9 cellular contexts compared by ENCODE assay signal in the genomic region with DNA sequence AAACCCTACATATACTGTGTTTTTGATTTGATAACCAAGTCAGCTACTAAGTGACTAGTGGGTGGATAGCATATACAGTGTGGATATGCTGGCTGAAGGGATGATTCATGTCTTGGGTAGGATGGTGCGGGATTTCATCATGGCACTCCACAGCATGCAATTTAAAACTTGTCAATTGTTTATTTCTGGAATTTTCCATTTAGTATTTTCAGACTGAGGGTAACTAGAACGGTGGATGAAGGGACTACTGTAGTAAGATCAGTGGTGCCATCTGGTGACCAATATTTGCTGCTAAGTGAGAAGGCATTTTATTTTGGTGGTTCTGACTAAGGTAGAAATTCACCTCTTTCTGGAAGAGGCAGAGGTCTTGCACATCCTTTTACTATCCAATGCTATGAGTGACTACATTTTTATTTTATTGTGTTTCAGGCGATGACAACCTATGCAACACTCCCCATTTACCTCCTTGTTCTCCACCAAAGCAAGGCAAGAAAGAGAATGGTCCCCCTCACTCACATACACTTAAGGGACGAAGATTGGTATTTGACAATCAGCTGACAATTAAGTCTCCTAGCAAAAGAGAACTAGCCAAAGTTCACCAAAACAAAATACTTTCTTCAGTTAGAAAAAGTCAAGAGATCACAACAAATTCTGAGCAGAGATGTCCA. TPM values are rescaled to one million over a fixed set of nuclear protein-coding genes. Genes with fewer than 3 reads are reported as not detected.
A peak's percentile ranks its signal among the peaks of the same experiment; 100 is the strongest.
DNase-seq lines count a peak whose midpoint lies in the region; ATAC-seq and TF ChIP-seq lines count a peak whose summit lies in the region.
"Had no signal": no experiment of that assay in that cellular context is flagged by ENCODE, and none has a peak within 500 bp of the region (broad histone marks: within the 10 kb centered on the region; RNA-seq: fewer than 3 reads in every experiment).

No MANE protein-coding gene starts in this region.

- DNase-seq in AG04449 (ENCODE audit: low read depth, low spot score) (peak; percentile 89), G401 (ENCODE audit: low spot score) (peak; percentile 70), NCI-H2227 (lab: John Stamatoyannopoulos, UW; ENCODE audit: unreplicated experiment) (peak; percentile 67), hepatic stellate cell (ENCODE audit: low spot score) (peak; percentile 69), stomach (peak; percentile 46), sciatic nerve (ENCODE audit: low spot score) (no peak)
- DNase-seq in activated T-helper 2 cell treated with anti-CD3 and anti-CD28 coated beads, Interferon-gamma antibody, Interleukin-2, Interleukin-4, amounts not matched to agents 10 μg/mL and 5 μg/mL and 100 μg/mL, durations not matched to agents 14 hours and 24 hours and 36 hours (ENCODE audit: low spot score), result no peak

- TF ChIP-seq CTCF in AG04449 (IDR thresholded peaks at IDR 0.05; ENCODE audit: insufficient read depth, low read length, missing control alignments) (peak; percentile 53), stomach (IDR thresholded peaks at IDR 0.05) (peak in 5 of 7 experiments; percentile 44 to 76 (median 57))

- in situ Hi-C loops in G401 (cut with HindIII; ENCODE audit: low sequenced_read_pairs), result no loop called here

- H3K4me1 Mint-ChIP-seq in activated T-helper 2 cell treated with anti-CD3 and anti-CD28 coated beads, Interferon-gamma antibody, Interleukin-2, Interleukin-4, amounts not matched to agents 10 μg/mL and 5 μg/mL and 100 μg/mL, durations not matched to agents 14 hours and 24 hours and 36 hours (ENCODE audit: low read depth), result peaks cover 46% of the 10 kb centered on the region

- H3K27ac ChIP-seq in stomach, result peak overlapping the region in 1 of 5 donors; percentile 3

- no peaks in the 10 kb centered on the region for H3K9me3 ChIP-seq in stomach

- ATAC-seq in sciatic nerve (no peak), GM18909 (IDR thresholded peaks at IDR 0.05; ENCODE audit: poor library complexity, unreplicated experiment) (no peak)

- H3K4me3 ChIP-seq in AG04449 (ENCODE audit: low read depth, low read length) (no peak overlapping the region), stomach (no peak overlapping the region)

- intact Hi-C loops in activated T-helper 2 cell treated with anti-CD3 and anti-CD28 coated beads, Interferon-gamma antibody, Interleukin-2, Interleukin-4, amounts not matched to agents 10 μg/mL and 5 μg/mL and 100 μg/mL, durations not matched to agents 14 hours and 24 hours and 36 hours (cut with micrococcal nuclease), result loop anchor here (1.0 kb wide), 1 partner anchor 88 kb away; no protein-coding TSS in a partner anchor
- intact Hi-C loops in stomach (cut with DNase I; ENCODE audit: low total_unique reads) (loop anchor here (5.0 to 10.0 kb wide), 2 partner anchors 88 to 124 kb away; partner anchors contain the start of gene TOP2A), sciatic nerve (cut with DNase I) (no loop called here)

- TF ChIP-seq POLR2A in stomach (IDR thresholded peaks at IDR 0.05), result no peak

- CTCF ChIA-PET in AG04449 (lab: Yijun Ruan, JAX), result interaction anchor here (0.5 to 13.8 kb wide), 29 partner anchors 9 to 277 kb away, joined by 3 to 290 read pairs (median 5); partner anchors contain the start of genes CSF3, RARA, TOP2A and WIPF2

- no peak for TF ChIP-seq EP300 in stomach (IDR thresholded peaks at IDR 0.05)

- no peaks in the 10 kb centered on the region for H3K27me3 Mint-ChIP-seq in activated T-helper 2 cell treated with anti-CD3 and anti-CD28 coated beads, Interferon-gamma antibody, Interleukin-2, Interleukin-4, amounts not matched to agents 10 μg/mL and 5 μg/mL and 100 μg/mL, durations not matched to agents 14 hours and 24 hours and 36 hours (ENCODE audit: low read depth)
- H3K27me3 Mint-ChIP-seq: memory B cell had no signal

- H3K4me1 ChIP-seq in stomach, result peaks cover 10 to 32% (median 18%) of the 10 kb centered on the region in 4 donors

- peak overlapping the region; percentile 67 for H3K27ac Mint-ChIP-seq in activated T-helper 2 cell treated with anti-CD3 and anti-CD28 coated beads, Interferon-gamma antibody, Interleukin-2, Interleukin-4, amounts not matched to agents 10 μg/mL and 5 μg/mL and 100 μg/mL, durations not matched to agents 14 hours and 24 hours and 36 hours
- H3K27ac Mint-ChIP-seq: memory B cell had no signal

- no peaks in the 10 kb centered on the region for H3K27me3 ChIP-seq in stomach

- peaks cover 64% of the 10 kb centered on the region for H3K36me3 Mint-ChIP-seq in activated T-helper 2 cell treated with anti-CD3 and anti-CD28 coated beads, Interferon-gamma antibody, Interleukin-2, Interleukin-4, amounts not matched to agents 10 μg/mL and 5 μg/mL and 100 μg/mL, durations not matched to agents 14 hours and 24 hours and 36 hours (ENCODE audit: low read depth)
- H3K36me3 Mint-ChIP-seq: memory B cell had no signal

- 55 to 63% (median 57%) methylated on average over 4 of the region's 4 CpGs for WGBS in stomach, 5 donors

- H3K9me3 Mint-ChIP-seq in activated T-helper 2 cell treated with anti-CD3 and anti-CD28 coated beads, Interferon-gamma antibody, Interleukin-2, Interleukin-4, amounts not matched to agents 10 μg/mL and 5 μg/mL and 100 μg/mL, durations not matched to agents 14 hours and 24 hours and 36 hours, result no peaks in the 10 kb centered on the region
- H3K9me3 Mint-ChIP-seq: memory B cell had no signal

- POLR2A ChIA-PET in AG04449 (lab: Yijun Ruan, JAX), result no interaction called here

- H3K4me3 Mint-ChIP-seq in activated T-helper 2 cell treated with anti-CD3 and anti-CD28 coated beads, Interferon-gamma antibody, Interleukin-2, Interleukin-4, amounts not matched to agents 10 μg/mL and 5 μg/mL and 100 μg/mL, durations not matched to agents 14 hours and 24 hours and 36 hours (ENCODE audit: low read depth), result peak overlapping the region; percentile 1
- H3K4me3 Mint-ChIP-seq: memory B cell had no signal

- no peaks in the 10 kb centered on the region for H3K36me3 ChIP-seq in stomach

RNA-seq across cellular contexts. Expression of gene CDC6, which starts 3.1 kb away (rescaled TPM):
- 34.1 and 53.5 TPM in 2 replicates for total RNA-seq in G401 (2014; rRNA removed; shearing (Covaris generic))
- total RNA-seq in activated T-helper 2 cell treated with anti-CD3 and anti-CD28 coated beads, Interferon-gamma antibody, Interleukin-2, Interleukin-4, amounts not matched to agents 10 μg/mL and 5 μg/mL and 100 μg/mL, durations not matched to agents 14 hours and 24 hours and 36 hours, result 126 and 133 TPM in 2 replicates
- total RNA-seq in stomach (1 to 10 TPM in 4 of 5 donors, not detected in 1; 1.4 to 9.8 (median 4.5) TPM), sciatic nerve (1.0 TPM)
- polyA plus RNA-seq in stomach, result 1 to 10 TPM; 1.1 to 4.0 (median 3.1) TPM

RNA-seq across cellular contexts. Expression of gene RARA, which starts 18.2 kb away (rescaled TPM):
- 9.5 and 11.8 TPM in 2 replicates for total RNA-seq in G401 (2014; rRNA removed; shearing (Covaris generic))
- 30.4 and 35.1 TPM in 2 replicates for total RNA-seq in activated T-helper 2 cell treated with anti-CD3 and anti-CD28 coated beads, Interferon-gamma antibody, Interleukin-2, Interleukin-4, amounts not matched to agents 10 μg/mL and 5 μg/mL and 100 μg/mL, durations not matched to agents 14 hours and 24 hours and 36 hours
- total RNA-seq in stomach (10 to 100 TPM; 14.3 to 40.8 (median 24.6) TPM), sciatic nerve (74.4 TPM)
- 10 to 100 TPM; 11.2 to 20.0 (median 17.1) TPM for polyA plus RNA-seq in stomach

Comparison
In these comparisons a context has a peak if more than half of its experiments do, and no peak if none do; other contexts are left out.
1. DNase-seq: peak in AG04449 (single experiment), G401 (single experiment), NCI-H2227 (single experiment), hepatic stellate cell (single experiment) and stomach (single experiment); none in activated T-helper 2 cell treated with anti-CD3 and anti-CD28 coated beads, Interferon-gamma antibody, Interleukin-2, Interleukin-4, amounts not matched to agents 10 μg/mL and 5 μg/mL and 100 μg/mL, durations not matched to agents 14 hours and 24 hours and 36 hours (single experiment) and sciatic nerve (single experiment).